2 cellular contexts compared by ENCODE assay signal in the genomic region with DNA sequence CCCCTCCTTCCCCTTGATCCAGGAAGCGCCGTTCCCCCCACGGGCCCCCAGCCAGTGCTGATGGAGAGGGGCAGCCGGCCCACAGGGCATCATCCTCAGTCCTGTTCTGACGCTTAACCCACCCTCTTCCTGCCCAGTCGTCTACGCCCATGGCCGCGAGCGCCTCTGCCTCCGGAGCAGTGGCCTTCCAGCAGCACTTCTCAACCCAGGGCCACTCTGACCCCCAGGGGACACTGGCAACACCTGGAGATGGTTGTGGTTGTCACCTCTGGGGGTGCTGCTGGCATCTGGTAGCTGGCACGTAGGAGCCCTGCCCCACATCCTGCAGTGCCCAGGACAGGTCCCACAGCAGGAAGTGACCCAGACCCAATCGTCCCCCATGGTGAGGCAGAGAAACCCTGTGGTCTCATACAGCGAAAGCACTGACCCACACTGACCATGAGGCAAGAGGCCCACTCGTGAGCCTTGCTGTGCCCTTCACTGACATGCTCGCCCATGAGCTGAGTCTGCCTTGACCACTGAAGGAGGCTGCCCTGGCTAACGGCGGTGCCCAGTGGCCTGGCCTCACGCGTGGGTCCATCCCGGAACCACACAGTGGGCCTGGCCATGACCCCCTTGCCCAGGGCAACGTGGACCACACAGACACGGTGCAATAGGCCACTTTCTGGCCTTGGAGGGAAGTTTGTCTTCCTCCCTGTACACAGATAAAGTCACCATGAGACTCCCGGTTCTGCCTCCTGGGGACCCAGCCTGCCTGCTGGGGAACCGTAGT.
TF ChIP-seq lines count a peak whose summit lies in the region.

No MANE protein-coding gene starts in this region.

TF ChIP-seq in HepG2, 621 proteins besides CTCF, POLR2A, EP300 and RAD21 (continues in another document):
- TF ChIP-seq, protein P1, sequence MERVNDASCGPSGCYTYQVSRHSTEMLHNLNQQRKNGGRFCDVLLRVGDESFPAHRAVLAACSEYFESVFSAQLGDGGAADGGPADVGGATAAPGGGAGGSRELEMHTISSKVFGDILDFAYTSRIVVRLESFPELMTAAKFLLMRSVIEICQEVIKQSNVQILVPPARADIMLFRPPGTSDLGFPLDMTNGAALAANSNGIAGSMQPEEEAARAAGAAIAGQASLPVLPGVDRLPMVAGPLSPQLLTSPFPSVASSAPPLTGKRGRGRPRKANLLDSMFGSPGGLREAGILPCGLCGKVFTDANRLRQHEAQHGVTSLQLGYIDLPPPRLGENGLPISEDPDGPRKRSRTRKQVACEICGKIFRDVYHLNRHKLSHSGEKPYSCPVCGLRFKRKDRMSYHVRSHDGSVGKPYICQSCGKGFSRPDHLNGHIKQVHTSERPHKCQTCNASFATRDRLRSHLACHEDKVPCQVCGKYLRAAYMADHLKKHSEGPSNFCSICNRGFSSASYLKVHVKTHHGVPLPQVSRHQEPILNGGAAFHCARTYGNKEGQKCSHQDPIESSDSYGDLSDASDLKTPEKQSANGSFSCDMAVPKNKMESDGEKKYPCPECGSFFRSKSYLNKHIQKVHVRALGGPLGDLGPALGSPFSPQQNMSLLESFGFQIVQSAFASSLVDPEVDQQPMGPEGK (CRISPR knock-in tag; IDR thresholded peaks at IDR 0.05), result 0 out of 2 replicates have a peak, but pooled peaks have one; percentile 16
- TF ChIP-seq KAT8 (CRISPR knock-in tag; IDR thresholded peaks at IDR 0.05), result no peak
- no peak for TF ChIP-seq BHLHE40 (IDR thresholded peaks at IDR 0.05; ENCODE audit: low read length)
- TF ChIP-seq, protein P2, sequence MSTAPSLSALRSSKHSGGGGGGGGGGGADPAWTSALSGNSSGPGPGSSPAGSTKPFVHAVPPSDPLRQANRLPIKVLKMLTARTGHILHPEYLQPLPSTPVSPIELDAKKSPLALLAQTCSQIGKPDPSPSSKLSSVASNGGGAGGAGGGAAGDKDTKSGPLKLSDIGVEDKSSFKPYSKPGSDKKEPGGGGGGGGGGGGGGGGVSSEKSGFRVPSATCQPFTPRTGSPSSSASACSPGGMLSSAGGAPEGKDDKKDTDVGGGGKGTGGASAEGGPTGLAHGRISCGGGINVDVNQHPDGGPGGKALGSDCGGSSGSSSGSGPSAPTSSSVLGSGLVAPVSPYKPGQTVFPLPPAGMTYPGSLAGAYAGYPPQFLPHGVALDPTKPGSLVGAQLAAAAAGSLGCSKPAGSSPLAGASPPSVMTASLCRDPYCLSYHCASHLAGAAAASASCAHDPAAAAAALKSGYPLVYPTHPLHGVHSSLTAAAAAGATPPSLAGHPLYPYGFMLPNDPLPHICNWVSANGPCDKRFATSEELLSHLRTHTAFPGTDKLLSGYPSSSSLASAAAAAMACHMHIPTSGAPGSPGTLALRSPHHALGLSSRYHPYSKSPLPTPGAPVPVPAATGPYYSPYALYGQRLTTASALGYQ (CRISPR knock-in tag; IDR thresholded peaks at IDR 0.05), result no peak
- TF ChIP-seq PHF21A (CRISPR knock-in tag; IDR thresholded peaks at IDR 0.05), result no peak
- TF ChIP-seq ZNF589 (CRISPR knock-in tag; conservative IDR thresholded peaks at IDR 0.05), result no peak
- TF ChIP-seq ZBTB33 (CRISPR knock-in tag; IDR thresholded peaks at IDR 0.05), result peak; percentile 68; the same call in 1 of the 2 replicates
- TF ChIP-seq TCF12 (IDR thresholded peaks at IDR 0.05), result no peak
- 0 out of 2 replicates have a peak, but pooled peaks have one; percentile 35 for TF ChIP-seq TCF12 (CRISPR knock-in tag; IDR thresholded peaks at IDR 0.05)
- peak; percentile 42; the same call in 1 of the 2 replicates for TF ChIP-seq RARA (CRISPR knock-in tag; IDR thresholded peaks at IDR 0.05)
- peak; percentile 34; the same call in 1 of the 2 replicates for TF ChIP-seq PAXIP1 (CRISPR knock-in tag; conservative IDR thresholded peaks at IDR 0.05)
- no peak for TF ChIP-seq KLF9 (CRISPR knock-in tag; IDR thresholded peaks at IDR 0.05; ENCODE audit: low read depth)
- TF ChIP-seq ZNF776 (CRISPR knock-in tag; IDR thresholded peaks at IDR 0.05), result peak; percentile 41; the same call in 1 of the 2 replicates
- no peak for TF ChIP-seq ZNF615 (CRISPR knock-in tag; IDR thresholded peaks at IDR 0.05; ENCODE audit: borderline replicate concordance)
- TF ChIP-seq RAD51 (IDR thresholded peaks at IDR 0.05; ENCODE audit: borderline replicate concordance), result no peak
- TF ChIP-seq PITX1 (CRISPR knock-in tag; IDR thresholded peaks at IDR 0.05), result no peak
- no peak for TF ChIP-seq ZBTB38 (CRISPR knock-in tag; IDR thresholded peaks at IDR 0.05)
- TF ChIP-seq PHF20 (CRISPR knock-in tag; IDR thresholded peaks at IDR 0.05), result no peak
- TF ChIP-seq NR2F6 (IDR thresholded peaks at IDR 0.05), result no peak
- TF ChIP-seq NR2F6 (CRISPR knock-in tag; IDR thresholded peaks at IDR 0.05), result 0 out of 2 replicates have a peak, but pooled peaks have one; percentile 33

TF ChIP-seq in IMR-90, 13 proteins besides CTCF, POLR2A, EP300 and RAD21:
- TF ChIP-seq CEBPB (IDR thresholded peaks at IDR 0.05; ENCODE audit: low read depth, low read length) (no peak), USF2 (IDR thresholded peaks at IDR 0.05; ENCODE audit: low read depth, low read length) (no peak), BHLHE40 (IDR thresholded peaks at IDR 0.05; ENCODE audit: low read depth, low read length) (no peak), CHD1 (IDR thresholded peaks at IDR 0.05; ENCODE audit: low read depth, low read length) (no peak), RCOR1 (IDR thresholded peaks at IDR 0.05; ENCODE audit: insufficient replicate concordance, low read length) (no peak), FOS (IDR thresholded peaks at IDR 0.05; ENCODE audit: low read depth, low read length) (no peak), MAZ (IDR thresholded peaks at IDR 0.05; ENCODE audit: borderline replicate concordance, low read depth, low read length) (no peak), MXI1 (IDR thresholded peaks at IDR 0.05; ENCODE audit: borderline replicate concordance, low read depth, low read length) (no peak), NFE2L2 (IDR thresholded peaks at IDR 0.05; ENCODE audit: low read depth, low read length) (no peak), MAFK (IDR thresholded peaks at IDR 0.05; ENCODE audit: low read depth, low read length) (no peak), SMC3 (IDR thresholded peaks at IDR 0.05; ENCODE audit: low read depth, low read length) (no peak), RFX5 (IDR thresholded peaks at IDR 0.05; ENCODE audit: low read depth, low read length) (no peak)
- TF ChIP-seq, protein P3, sequence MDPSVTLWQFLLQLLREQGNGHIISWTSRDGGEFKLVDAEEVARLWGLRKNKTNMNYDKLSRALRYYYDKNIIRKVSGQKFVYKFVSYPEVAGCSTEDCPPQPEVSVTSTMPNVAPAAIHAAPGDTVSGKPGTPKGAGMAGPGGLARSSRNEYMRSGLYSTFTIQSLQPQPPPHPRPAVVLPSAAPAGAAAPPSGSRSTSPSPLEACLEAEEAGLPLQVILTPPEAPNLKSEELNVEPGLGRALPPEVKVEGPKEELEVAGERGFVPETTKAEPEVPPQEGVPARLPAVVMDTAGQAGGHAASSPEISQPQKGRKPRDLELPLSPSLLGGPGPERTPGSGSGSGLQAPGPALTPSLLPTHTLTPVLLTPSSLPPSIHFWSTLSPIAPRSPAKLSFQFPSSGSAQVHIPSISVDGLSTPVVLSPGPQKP (IDR thresholded peaks at IDR 0.05; ENCODE audit: borderline replicate concordance, low read depth, low read length), result no peak
